Comparison of ENCODE assay signal across 8 cellular contexts in genomic region chr4:25233737-25234389, GRCh38. TPM values are rescaled to one million over a fixed set of nuclear protein-coding genes. Genes with fewer than 3 reads are reported as not detected.
DNase-seq lines count a peak whose midpoint lies in the region; ATAC-seq and TF ChIP-seq lines count a peak whose summit lies in the region.

PI4K2B (plus strand) TSS chr4:25234033; CDS start chr4:25234164, 131 bp downstream.

- peaks cover 15% of the 10 kb centered on the region for H3K4me1 Mint-ChIP-seq in dendritic cell treated with granulocyte-macrophage colony-stimulating factor and Interleukin-4, amounts not matched to agents 40 ng/mL and 50 ng/mL, for 4 days (ENCODE audit: low read depth)

- TF ChIP-seq CTCF in liver (IDR thresholded peaks at IDR 0.05; ENCODE audit: low read depth, low read length, missing input control) = no peak

- H3K36me3 ChIP-seq in liver (ENCODE audit: control insufficient read depth in 4 of 4, insufficient read depth in 3 of 4, low read depth in 1 of 4, low read length in 3 of 4) = no peaks in the 10 kb centered on the region

- no peaks in the 10 kb centered on the region for H3K27me3 Mint-ChIP-seq in dendritic cell treated with granulocyte-macrophage colony-stimulating factor and Interleukin-4, amounts not matched to agents 40 ng/mL and 50 ng/mL, for 4 days

- H3K27ac ChIP-seq in liver (ENCODE audit: low read depth in 1 of 2, low read length in 2 of 2) = peak within 1 kb of the TSS; percentile 99 to 100

- under 1% methylated on average over 72 of the region's 72 CpGs for whole genome bisulfite sequencing in liver

- peaks cover 36% of the 10 kb centered on the region for H3K36me3 Mint-ChIP-seq in dendritic cell treated with granulocyte-macrophage colony-stimulating factor and Interleukin-4, amounts not matched to agents 40 ng/mL and 50 ng/mL, for 4 days (ENCODE audit: low read depth)

- ATAC-seq in GM19372 (IDR thresholded peaks at IDR 0.05; ENCODE audit: low read depth, unreplicated experiment) = peak; percentile 69
- peak; percentile 70 for ATAC-seq in HG03521 (IDR thresholded peaks at IDR 0.05; ENCODE audit: unreplicated experiment)

- H3K4me3 ChIP-seq in liver (ENCODE audit: low read depth in 1 of 3, low read length in 3 of 3) = peak within 1 kb of the TSS; percentile 89 to 95 (median 94)

- no peaks in the 10 kb centered on the region for H3K27me3 ChIP-seq in liver (ENCODE audit: control insufficient read depth in 4 of 4, insufficient read depth in 4 of 4, low read length in 3 of 4)

- peak; percentile 20 to 88 (median 72) for DNase-seq in C1 segment of cervical spinal cord (lab: John Stamatoyannopoulos, UW)
- DNase-seq in NCI-H748 (lab: John Stamatoyannopoulos, UW; ENCODE audit: unreplicated experiment) = peak; percentile 89
- peak; percentile 89 to 91 for DNase-seq in activated CD4-positive, alpha-beta T cell treated with anti-CD3 and anti-CD28 coated beads, Interleukin-2, amount 50 U/mL, for 24 hours (ENCODE audit: low read depth in 1 of 2, low spot score in 1 of 2)
- peak; percentile 91 to 97 for DNase-seq in stimulated activated CD4-positive, alpha-beta T cell treated with anti-CD3 and anti-CD28 coated beads, Interleukin-4, amount 100 ng/mL, for 4 hours

- peak within 1 kb of the TSS; percentile 76 to 86 for H3K9ac ChIP-seq in liver (ENCODE audit: low read depth in 1 of 2, low read length in 2 of 2)

- peaks cover 3 to 25% (median 14%) of the 10 kb centered on the region in 4 donors for H3K4me1 ChIP-seq in liver (ENCODE audit: control insufficient read depth in 4 of 4, insufficient read depth in 4 of 4, low read length in 3 of 4)

- TF ChIP-seq RAD21 in liver (IDR thresholded peaks at IDR 0.05) = peak in 1 of 2 donors; percentile 10

- H3K27ac Mint-ChIP-seq in dendritic cell treated with granulocyte-macrophage colony-stimulating factor and Interleukin-4, amounts not matched to agents 40 ng/mL and 50 ng/mL, for 4 days = peak within 1 kb of the TSS; percentile 90

- no peaks in the 10 kb centered on the region for H3K9me3 ChIP-seq in liver (ENCODE audit: control insufficient read depth in 4 of 4, low read length in 3 of 4)

- intact Hi-C loops in dendritic cell treated with granulocyte-macrophage colony-stimulating factor and Interleukin-4, amounts not matched to agents 40 ng/mL and 50 ng/mL, for 4 days (cut with micrococcal nuclease) = loop anchor here (2.0 to 5.0 kb wide), 3 partner anchors 73 to 143 kb away; partner anchors contain the start of genes ANAPC4, SEPSECS and ZCCHC4

- peak within 1 kb of the TSS; percentile 94 for H3K4me3 Mint-ChIP-seq in dendritic cell treated with granulocyte-macrophage colony-stimulating factor and Interleukin-4, amounts not matched to agents 40 ng/mL and 50 ng/mL, for 4 days

- H3K9me3 Mint-ChIP-seq in dendritic cell treated with granulocyte-macrophage colony-stimulating factor and Interleukin-4, amounts not matched to agents 40 ng/mL and 50 ng/mL, for 4 days = peaks cover 49% of the 10 kb centered on the region

TF ChIP-seq in liver, 16 proteins besides CTCF, POLR2A, EP300 and RAD21:
- TF ChIP-seq FOXA1 (IDR thresholded peaks at IDR 0.05) (no peak), MAX (IDR thresholded peaks at IDR 0.05) (peak; percentile 56), ZBTB33 (IDR thresholded peaks at IDR 0.05) (no peak), NR2F2 (IDR thresholded peaks at IDR 0.05) (no peak), REST (IDR thresholded peaks at IDR 0.05) (no peak), FOXA2 (IDR thresholded peaks at IDR 0.05) (no peak), ATF3 (IDR thresholded peaks at IDR 0.05) (no peak), HNF4A (conservative IDR thresholded peaks at IDR 0.05) (no peak), RXRA (IDR thresholded peaks at IDR 0.05) (peak; percentile 15 to 43), TAF1 (conservative IDR thresholded peaks at IDR 0.05) (no peak), YY1 (IDR thresholded peaks at IDR 0.05) (no peak), SP1 (IDR thresholded peaks at IDR 0.05) (peak; percentile 15)

RNA-seq across cellular contexts. Expression of gene PI4K2B, which starts in this region (rescaled TPM):
- 10 to 100 TPM; 20.6 to 34.7 TPM for total RNA-seq in liver
- 10 to 100 TPM; 12.3 to 18.2 TPM for polyA plus RNA-seq in liver

Comparison
In these comparisons a context has a peak if more than half of its experiments do, and no peak if none do; other contexts are left out.
1. Peak in every context shown above with its lines: DNase-seq, ATAC-seq, H3K4me3 ChIP-seq and H3K27ac ChIP-seq.